18 cellular contexts compared by ENCODE assay signal in genomic region chr11:131907371-131907770, GRCh38.
A peak's percentile ranks its signal among the peaks of the same experiment; 100 is the strongest.
DNase-seq lines count a peak whose midpoint lies in the region; ATAC-seq and TF ChIP-seq lines count a peak whose summit lies in the region.
"Had no signal": no experiment of that assay in that cellular context is flagged by ENCODE, and none has a peak within 500 bp of the region (broad histone marks: within the 10 kb centered on the region; RNA-seq: fewer than 3 reads in every experiment).

No MANE protein-coding gene starts in this region.

- H3K4me2 ChIP-seq in parathyroid adenoma (ENCODE audit: low read length) = no peak overlapping the region
- no peak overlapping the region for H3K4me2 ChIP-seq in SK-N-SH

- peaks cover 9% of the 10 kb centered on the region for H3K4me1 Mint-ChIP-seq in activated CD8-positive, alpha-beta T cell treated with anti-CD3 and anti-CD28 coated beads, Interleukin-2, amount 10 ng/mL, durations not matched to agents 7 days and 5 days (ENCODE audit: low read depth)

- H3K27ac Mint-ChIP-seq in activated CD8-positive, alpha-beta T cell treated with anti-CD3 and anti-CD28 coated beads, Interleukin-2, amount 10 ng/mL, durations not matched to agents 7 days and 5 days = no peak overlapping the region

- H3K9me3 ChIP-seq in parathyroid adenoma (ENCODE audit: control insufficient read depth, low read length) (no peaks in the 10 kb centered on the region), SK-N-SH (no peaks in the 10 kb centered on the region)
- H3K9me3 ChIP-seq: BE2C, Peyer's patch, SJSA1 had no signal

- H3K36me3 ChIP-seq in parathyroid adenoma (ENCODE audit: control insufficient read depth, insufficient read depth, low read length) (no peaks in the 10 kb centered on the region), SK-N-SH (replicated peaks in 1 of 2; ENCODE audit: control insufficient read depth in 1 of 2, insufficient read depth in 2 of 2, low read length in 1 of 2) (peaks cover 0 to 3% of the 10 kb centered on the region in 2 experiments)
- H3K36me3 ChIP-seq: BE2C, Peyer's patch, SJSA1 had no signal

- no peak overlapping the region for H2AFZ ChIP-seq in parathyroid adenoma
- H2AFZ ChIP-seq in SK-N-SH (ENCODE audit: low read depth) = no peak overlapping the region

- CTCF ChIA-PET in activated CD8-positive, alpha-beta T cell treated with anti-CD3 and anti-CD28 coated beads, Interleukin-2, amount 10 ng/mL, durations not matched to agents 7 days and 5 days (lab: Charles Lee) = no interaction called here
- CTCF ChIA-PET in SK-N-SH (lab: Yijun Ruan, JAX) = interaction anchor here (0.6 to 9.9 kb wide), 8 partner anchors 11 to 1419 kb away, joined by 3 to 46 read pairs (median 4); no protein-coding TSS in a partner anchor

- H3K27me3 Mint-ChIP-seq in activated CD8-positive, alpha-beta T cell treated with anti-CD3 and anti-CD28 coated beads, Interleukin-2, amount 10 ng/mL, durations not matched to agents 7 days and 5 days (ENCODE audit: low read depth) = peaks cover 30% of the 10 kb centered on the region

- no peak for TF ChIP-seq RAD21 in SK-N-SH (IDR thresholded peaks at IDR 0.05; ENCODE audit: low read length)

- peak overlapping the region; percentile 81 for H3K27ac ChIP-seq in parathyroid adenoma
- H3K27ac ChIP-seq in SK-N-SH (ENCODE audit: low read depth in 2 of 2, low read length in 1 of 2) = no peak overlapping the region
- H3K27ac ChIP-seq: Peyer's patch, SJSA1 had no signal

- peaks cover 3% of the 10 kb centered on the region for H3F3A ChIP-seq in SK-N-SH (replicated peaks; ENCODE audit: insufficient read depth)

- TF ChIP-seq EP300 in SK-N-SH (IDR thresholded peaks at IDR 0.05; ENCODE audit: borderline replicate concordance in 1 of 2, low read depth in 1 of 2, low read length in 1 of 2) = no peak

- POLR2A ChIA-PET in activated CD8-positive, alpha-beta T cell treated with anti-CD3 and anti-CD28 coated beads, Interleukin-2, amount 10 ng/mL, durations not matched to agents 7 days and 5 days (lab: Charles Lee) = no interaction called here
- POLR2A ChIA-PET in SK-N-SH (lab: Yijun Ruan, JAX) = no interaction called here

- ATAC-seq in activated CD8-positive, alpha-beta T cell treated with anti-CD3 and anti-CD28 coated beads, Interleukin-2, amount 10 ng/mL, durations not matched to agents 7 days and 5 days = no peak
- ATAC-seq: Right ventricle myocardium inferior had no signal

- H3K27me3 ChIP-seq in parathyroid adenoma (ENCODE audit: control insufficient read depth, insufficient read depth, low read length) (no peaks in the 10 kb centered on the region), SK-N-SH (ENCODE audit: insufficient read depth) (no peaks in the 10 kb centered on the region)
- H3K27me3 ChIP-seq: Peyer's patch, SJSA1 had no signal

- H3K9me3 Mint-ChIP-seq in activated CD8-positive, alpha-beta T cell treated with anti-CD3 and anti-CD28 coated beads, Interleukin-2, amount 10 ng/mL, durations not matched to agents 7 days and 5 days (ENCODE audit: insufficient read depth) = no peaks in the 10 kb centered on the region

- H4K20me1 ChIP-seq in SK-N-SH (ENCODE audit: insufficient read depth) = no peaks in the 10 kb centered on the region

- H3K4me3 Mint-ChIP-seq in activated CD8-positive, alpha-beta T cell treated with anti-CD3 and anti-CD28 coated beads, Interleukin-2, amount 10 ng/mL, durations not matched to agents 7 days and 5 days = no peak overlapping the region

- H3K9ac ChIP-seq in parathyroid adenoma = no peak overlapping the region
- no peak overlapping the region for H3K9ac ChIP-seq in SK-N-SH

- DNase-seq in NCI-H2227 (lab: John Stamatoyannopoulos, UW; ENCODE audit: unreplicated experiment) (peak; percentile 17), NCI-H2227 treated with DMSO at 0.1 percent for 48 hours (lab: John Stamatoyannopoulos, UW) (no peak), NCI-H69 (lab: John Stamatoyannopoulos, UW) (peak; percentile 27), epithelial cell of esophagus (ENCODE audit: low read depth) (peak; percentile 62), SK-N-SH (no peak)
- DNase-seq in activated CD8-positive, alpha-beta T cell treated with anti-CD3 and anti-CD28 coated beads, Interleukin-2, amount 10 ng/mL, durations not matched to agents 7 days and 5 days = no peak
- no peak for DNase-seq in activated naive CD4-positive, alpha-beta T cell treated with anti-CD3 and anti-CD28 coated beads, Interleukin-2, amount 50 U/mL, for 16 hours
- DNase-seq: BE2C, DMS79, KG1, NCI-H1092, NCI-H1694 treated with DMSO at 0.1 percent for 48 hours, NCI-H226, NCI-H510A treated with DMSO at 0.1 percent for 48 hours, Peyer's patch had no signal

- TF ChIP-seq CTCF in epithelial cell of esophagus (IDR thresholded peaks at IDR 0.05; ENCODE audit: insufficient read depth, low read depth, low read length, missing control alignments) = no peak
- no peak for TF ChIP-seq CTCF in parathyroid adenoma (IDR thresholded peaks at IDR 0.05)
- TF ChIP-seq CTCF in SK-N-SH (IDR thresholded peaks at IDR 0.05) = no peak

- H3K79me2 ChIP-seq in parathyroid adenoma = peaks cover 10% of the 10 kb centered on the region
- peaks cover 29% of the 10 kb centered on the region for H3K79me2 ChIP-seq in SK-N-SH (ENCODE audit: insufficient read depth)

- H3K4me1 ChIP-seq in parathyroid adenoma = peaks cover 23% of the 10 kb centered on the region
- H3K4me1 ChIP-seq in SK-N-SH (ENCODE audit: control insufficient read depth in 1 of 2, insufficient read depth in 2 of 2, low read depth in 1 of 2, low read length in 1 of 2) = peaks cover 3 to 32% of the 10 kb centered on the region in 2 experiments; a peak in 2 of 4 replicates
- H3K4me1 ChIP-seq: BE2C had no signal

- H3K9me2 ChIP-seq in SK-N-SH = no peaks in the 10 kb centered on the region

- WGBS in SK-N-SH (ENCODE audit: low lambda C conversion rate) = 89% methylated on average over 5 of the region's 5 CpGs

- H3K4me3 ChIP-seq in epithelial cell of esophagus (ENCODE audit: low read length) (no peak overlapping the region), parathyroid adenoma (ENCODE audit: low read depth, low read length) (no peak overlapping the region), SK-N-SH (ENCODE audit: low read depth in 2 of 2, low read length in 1 of 2) (no peak overlapping the region)
- H3K4me3 ChIP-seq: Peyer's patch, SJSA1 had no signal

- peaks cover 2% of the 10 kb centered on the region for H3K36me3 Mint-ChIP-seq in activated CD8-positive, alpha-beta T cell treated with anti-CD3 and anti-CD28 coated beads, Interleukin-2, amount 10 ng/mL, durations not matched to agents 7 days and 5 days (ENCODE audit: low read depth)

TF ChIP-seq in SK-N-SH, 30 proteins besides CTCF, POLR2A, EP300 and RAD21:
- TF ChIP-seq PBX3 (IDR thresholded peaks at IDR 0.05) = no peak
- TF ChIP-seq YY1 (IDR thresholded peaks at IDR 0.05; ENCODE audit: low read depth) = no peak
- no peak for TF ChIP-seq FOSL2 (IDR thresholded peaks at IDR 0.05; ENCODE audit: borderline replicate concordance, low read depth)
- no peak for TF ChIP-seq RFX5 (IDR thresholded peaks at IDR 0.05; ENCODE audit: low read length)
- no peak for TF ChIP-seq SIN3A (IDR thresholded peaks at IDR 0.05; ENCODE audit: borderline replicate concordance, low read depth, low read length)
- no peak for TF ChIP-seq RXRA (IDR thresholded peaks at IDR 0.05; ENCODE audit: borderline replicate concordance, low read depth)

Comparison
In these comparisons a context has a peak if more than half of its experiments do, and no peak if none do; other contexts are left out.
1. DNase-seq: peak in NCI-H2227 (single experiment), NCI-H69 (single experiment) and epithelial cell of esophagus (single experiment); none in NCI-H2227 treated with DMSO at 0.1 percent for 48 hours (single experiment), activated CD8-positive, alpha-beta T cell treated with anti-CD3 and anti-CD28 coated beads, Interleukin-2, amount 10 ng/mL, durations not matched to agents 7 days and 5 days (single experiment), SK-N-SH (single experiment) and activated naive CD4-positive, alpha-beta T cell treated with anti-CD3 and anti-CD28 coated beads, Interleukin-2, amount 50 U/mL, for 16 hours (single experiment).